Comparison of ENCODE assay signal across 8 cellular contexts in the genomic region with DNA sequence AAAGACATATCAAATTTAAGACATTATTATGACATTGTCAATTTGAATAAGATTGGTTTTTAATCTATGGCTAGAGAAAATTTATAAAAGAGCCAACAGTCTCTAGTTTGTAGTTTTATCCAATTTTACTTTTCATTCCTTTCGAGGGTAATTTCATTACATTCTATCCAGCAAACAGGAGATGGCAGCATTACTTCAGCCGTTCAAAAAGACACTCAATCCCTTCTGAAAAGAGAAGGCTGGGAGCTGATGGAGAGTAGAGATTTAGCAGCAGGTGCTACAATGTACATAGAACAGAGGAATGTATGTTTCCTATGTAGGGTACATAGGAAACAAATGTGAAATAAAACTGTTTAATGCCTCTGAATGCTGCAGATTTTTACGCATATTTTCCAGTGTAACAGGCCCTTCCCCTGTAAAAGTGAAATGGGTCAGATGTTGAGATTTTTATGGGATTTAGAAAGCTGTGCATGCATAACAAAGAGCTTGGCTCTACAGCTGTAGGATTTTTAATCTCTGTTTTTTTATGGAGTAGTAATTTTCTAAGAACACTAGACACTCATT. TPM values are rescaled to one million over a fixed set of nuclear protein-coding genes. Genes with fewer than 3 reads are reported as not detected.
A peak's percentile ranks its signal among the peaks of the same experiment; 100 is the strongest.
DNase-seq lines count a peak whose midpoint lies in the region; ATAC-seq and TF ChIP-seq lines count a peak whose summit lies in the region.

No MANE protein-coding gene starts in this region.

- H3K4me3 Mint-ChIP-seq in CD14-positive monocyte, result no peak overlapping the region
- H3K4me3 Mint-ChIP-seq in activated naive CD8-positive, alpha-beta T cell treated with anti-CD3 and anti-CD28 coated beads for 36 hours, result no peak overlapping the region

- intact Hi-C loops in CD14-positive monocyte (cut with micrococcal nuclease), result no loop called here

- TF ChIP-seq CTCF in LNCAP (IDR thresholded peaks at IDR 0.05) (peak; percentile 77), CD14-positive monocyte (IDR thresholded peaks at IDR 0.05) (no peak)

- ATAC-seq in SK-N-SH treated with all-trans-retinoic acid at 6 μM for 48 hours, result peak; percentile 77

- H3K36me3 Mint-ChIP-seq in CD14-positive monocyte, result no peaks in the 10 kb centered on the region
- H3K36me3 Mint-ChIP-seq in activated naive CD8-positive, alpha-beta T cell treated with anti-CD3 and anti-CD28 coated beads for 36 hours, result no peaks in the 10 kb centered on the region

- no peaks in the 10 kb centered on the region for H3K4me1 Mint-ChIP-seq in CD14-positive monocyte
- H3K4me1 Mint-ChIP-seq in activated naive CD8-positive, alpha-beta T cell treated with anti-CD3 and anti-CD28 coated beads for 36 hours, result no peaks in the 10 kb centered on the region

- peaks cover 2 to 12% (median 3%) of the 10 kb centered on the region in 3 donors for H3K27me3 Mint-ChIP-seq in CD14-positive monocyte (ENCODE audit: low read depth in 3 of 3)
- no peaks in the 10 kb centered on the region for H3K27me3 Mint-ChIP-seq in activated naive CD8-positive, alpha-beta T cell treated with anti-CD3 and anti-CD28 coated beads for 36 hours

- H3K9me3 Mint-ChIP-seq in CD14-positive monocyte, result peaks cover 0 to 4% (median 2%) of the 10 kb centered on the region in 7 donors
- H3K9me3 Mint-ChIP-seq in activated naive CD8-positive, alpha-beta T cell treated with anti-CD3 and anti-CD28 coated beads for 36 hours, result no peaks in the 10 kb centered on the region

- H3K27ac Mint-ChIP-seq in CD14-positive monocyte, result no peak overlapping the region
- H3K27ac Mint-ChIP-seq in activated naive CD8-positive, alpha-beta T cell treated with anti-CD3 and anti-CD28 coated beads for 36 hours, result no peak overlapping the region

- DNase-seq in DMS53 treated with DMSO at 0.1 percent for 48 hours (lab: John Stamatoyannopoulos, UW; ENCODE audit: unreplicated experiment) (peak; percentile 67), iris pigment epithelial cell (ENCODE audit: low read depth) (peak; percentile 41), CD14-positive monocyte (ENCODE audit: low spot score) (no peak), COLO829 (ENCODE audit: low spot score) (no peak)
- no peak for DNase-seq in activated CD4-positive, alpha-beta T cell treated with anti-CD3 and anti-CD28 coated beads for 48 hours
- no peak for DNase-seq in activated naive CD8-positive, alpha-beta T cell treated with anti-CD3 and anti-CD28 coated beads for 36 hours

TF ChIP-seq in SK-N-SH treated with all-trans-retinoic acid at 6 μM for 48 hours, 23 proteins besides CTCF, POLR2A, EP300 and RAD21:
- no peak for TF ChIP-seq SNAI2 (CRISPR knock-in tag; IDR thresholded peaks at IDR 0.05)

RNA-seq across cellular contexts. Expression of gene RPS12, which starts 15.9 kb away (rescaled TPM):
- polyA plus RNA-seq in CD14-positive monocyte, result 100 to 1,000 TPM; 599 to 618 TPM
- total RNA-seq in activated naive CD8-positive, alpha-beta T cell treated with anti-CD3 and anti-CD28 coated beads for 36 hours, result 1,000 to 10,000 TPM; 1,899 to 2,004 TPM

RNA-seq across cellular contexts. Expression of gene SLC18B1, which starts 31.9 kb away (rescaled TPM):
- 10 to 100 TPM; 24.8 to 36.6 TPM for polyA plus RNA-seq in CD14-positive monocyte
- 10 to 100 TPM in 1 of 2 experiments, 1 to 10 TPM in 1; 9.7 to 10.8 TPM for total RNA-seq in activated naive CD8-positive, alpha-beta T cell treated with anti-CD3 and anti-CD28 coated beads for 36 hours

Comparison
In these comparisons a context has a peak if more than half of its experiments do, and no peak if none do; other contexts are left out.
1. DNase-seq: peak in DMS53 treated with DMSO at 0.1 percent for 48 hours (single experiment) and iris pigment epithelial cell (single experiment); none in activated CD4-positive, alpha-beta T cell treated with anti-CD3 and anti-CD28 coated beads for 48 hours (single experiment), CD14-positive monocyte (single experiment), COLO829 (single experiment) and activated naive CD8-positive, alpha-beta T cell treated with anti-CD3 and anti-CD28 coated beads for 36 hours (single experiment).